22 cellular contexts compared by ENCODE assay signal in genomic region chr2:99728166-99728565, GRCh38.
"Had no signal": no experiment of that assay in that cellular context is flagged by ENCODE, and none has a peak within 500 bp of the region (broad histone marks: within the 10 kb centered on the region; RNA-seq: fewer than 3 reads in every experiment).

No MANE protein-coding gene starts in this region.

- H3K4me3 ChIP-seq: coronary artery, dorsolateral prefrontal cortex, heart left ventricle, right lobe of liver, thoracic aorta had no signal

- H3K4me1 ChIP-seq: right lobe of liver had no signal

- H3K9me3 ChIP-seq: right lobe of liver, thoracic aorta had no signal

- ATAC-seq: activated CD8-positive, alpha-beta T cell treated with anti-CD3 and anti-CD28 coated beads for 36 hours; activated T-cell treated with anti-CD3 and anti-CD28 coated beads, Interleukin-2, amount 50 U/mL, for 4 hours; activated T-helper 17 cell treated with anti-CD3 and anti-CD28 coated beads, Interleukin-2, amount 50 U/mL, for 72 hours; effector memory CD8-positive, alpha-beta T cell; left lobe of liver; natural killer cell; stimulated activated naive CD8-positive, alpha-beta T cell treated with anti-CD3 and anti-CD28 coated beads, Interleukin-15, Interleukin-2, amounts not matched to agents 100 U/mL and 50 U/mL, for 24 hours had no signal

- H3K4me1 Mint-ChIP-seq: activated T-helper 17 cell treated with anti-CD3 and anti-CD28 coated beads, Interleukin-2, amount 50 U/mL, for 72 hours; natural killer cell had no signal

- H3K27ac Mint-ChIP-seq: activated CD8-positive, alpha-beta T cell treated with anti-CD3 and anti-CD28 coated beads for 36 hours; activated T-helper 17 cell treated with anti-CD3 and anti-CD28 coated beads, Interleukin-2, amount 50 U/mL, for 72 hours; effector memory CD8-positive, alpha-beta T cell; natural killer cell had no signal

- H3K27ac ChIP-seq: coronary artery, dorsolateral prefrontal cortex, right lobe of liver, thoracic aorta had no signal

- H3K36me3 Mint-ChIP-seq: natural killer cell had no signal

- H3K27me3 Mint-ChIP-seq: activated CD8-positive, alpha-beta T cell treated with anti-CD3 and anti-CD28 coated beads for 36 hours; activated T-helper 17 cell treated with anti-CD3 and anti-CD28 coated beads, Interleukin-2, amount 50 U/mL, for 72 hours; effector memory CD8-positive, alpha-beta T cell had no signal

- H3K4me3 Mint-ChIP-seq: activated CD8-positive, alpha-beta T cell treated with anti-CD3 and anti-CD28 coated beads for 36 hours; activated T-cell treated with anti-CD3 and anti-CD28 coated beads, Interleukin-2, amount 50 U/mL, for 4 hours; activated T-helper 17 cell treated with anti-CD3 and anti-CD28 coated beads, Interleukin-2, amount 50 U/mL, for 72 hours; effector memory CD8-positive, alpha-beta T cell; natural killer cell had no signal

- H3K27me3 ChIP-seq: dorsolateral prefrontal cortex, heart left ventricle, right lobe of liver had no signal

- H3K36me3 ChIP-seq: heart left ventricle, right lobe of liver, thoracic aorta had no signal

- H3K9me3 Mint-ChIP-seq: activated T-helper 17 cell treated with anti-CD3 and anti-CD28 coated beads, Interleukin-2, amount 50 U/mL, for 72 hours; effector memory CD8-positive, alpha-beta T cell; natural killer cell had no signal

- DNase-seq: activated CD4-positive, alpha-beta T cell treated with anti-CD3 and anti-CD28 coated beads, Interleukin-2, amount 50 U/mL, for 1 hour; activated CD4-positive, CD25-positive, alpha-beta regulatory T cell treated with anti-CD3 and anti-CD28 coated beads, Interleukin-2, amount 50 U/mL, for 72 hours; activated CD8-positive, alpha-beta T cell treated with anti-CD3 and anti-CD28 coated beads for 36 hours; activated gamma-delta T cell treated with Interleukin-2 at 50 U/mL for 16 hours; activated naive CD4-positive, alpha-beta T cell treated with anti-CD3 and anti-CD28 coated beads, Interleukin-2, amount 50 U/mL, for 16 hours; activated T-cell treated with anti-CD3 and anti-CD28 coated beads, Interleukin-2, amount 50 U/mL, for 4 hours; amniotic stem cell; cerebellar nuclear complex; dorsolateral prefrontal cortex; effector memory CD8-positive, alpha-beta T cell; foreskin fibroblast; heart left ventricle; natural killer cell; right lobe of liver; stimulated activated CD4-positive, alpha-beta T cell treated with anti-CD3 and anti-CD28 coated beads, Interleukin-2, amount 100 ng/mL, for 48 hours; stimulated activated naive CD8-positive, alpha-beta T cell treated with anti-CD3 and anti-CD28 coated beads, Interleukin-15, Interleukin-2, amounts not matched to agents 100 U/mL and 50 U/mL, for 24 hours; T1000; trophoblast cell had no signal
